In genomic region chr1:200620273-200621131, GRCh38 we compare ENCODE assay signal across 1 cellular context.
TF ChIP-seq lines count a peak whose summit lies in the region.

Gene KIF14, minus strand, starts transcription at chr1:200620751. Its CDS starts 2,028 bp downstream, at chr1:200618723.

TF ChIP-seq in HEK293, 187 proteins besides CTCF, POLR2A, EP300 and RAD21 (continued from another document):
- TF ChIP-seq ZBTB10 (tag by site-specific recombination; IDR thresholded peaks at IDR 0.05) (peak; percentile 98), KLF8 (tag by site-specific recombination; IDR thresholded peaks at IDR 0.05) (peak; percentile 83), ZNF692 (tag by site-specific recombination; IDR thresholded peaks at IDR 0.05) (peak; percentile 85), KLF9 (tag by site-specific recombination; IDR thresholded peaks at IDR 0.05; ENCODE audit: low read depth) (peak; percentile 57; the same call in 1 of the 2 replicates), ZNF580 (tag by site-specific recombination; IDR thresholded peaks at IDR 0.05) (peak; percentile 97), ZBTB44 (tag by site-specific recombination; IDR thresholded peaks at IDR 0.05) (no peak), PATZ1 (tag by site-specific recombination; IDR thresholded peaks at IDR 0.05) (peak; percentile 92), KLF7 (tag by site-specific recombination; IDR thresholded peaks at IDR 0.05; ENCODE audit: borderline replicate concordance) (no peak), IKZF3 (tag by site-specific recombination; IDR thresholded peaks at IDR 0.05) (no peak), ZNF560 (tag by site-specific recombination; IDR thresholded peaks at IDR 0.05; ENCODE audit: borderline replicate concordance) (no peak), ZEB2 (tag by site-specific recombination; IDR thresholded peaks at IDR 0.05) (peak; percentile 62), SP3 (tag by site-specific recombination; IDR thresholded peaks at IDR 0.05) (peak; percentile 89), OSR2 (tag by site-specific recombination; IDR thresholded peaks at IDR 0.05) (peak; percentile 63; the same call in 1 of the 2 replicates), ZNF76 (tag by site-specific recombination; IDR thresholded peaks at IDR 0.05; ENCODE audit: borderline replicate concordance, low read depth) (peak; percentile 45; the same call in 1 of the 2 replicates), ZNF302 (tag by site-specific recombination; IDR thresholded peaks at IDR 0.05; ENCODE audit: low read depth) (no peak), HOXC10 (CRISPR knock-in tag; IDR thresholded peaks at IDR 0.05) (no peak), ZFP37 (tag by site-specific recombination; IDR thresholded peaks at IDR 0.05) (peak; percentile 52; the same call in 1 of the 2 replicates), ZBTB6 (tag by site-specific recombination; IDR thresholded peaks at IDR 0.05) (no peak), ZNF280D (tag by site-specific recombination; IDR thresholded peaks at IDR 0.05) (no peak), GLI2 (tag by site-specific recombination; IDR thresholded peaks at IDR 0.05; ENCODE audit: borderline replicate concordance, low read depth) (no peak), ZNF610 (tag by site-specific recombination; IDR thresholded peaks at IDR 0.05; ENCODE audit: borderline replicate concordance) (peak; percentile 36; the same call in 1 of the 2 replicates), ZSCAN5A (tag by site-specific recombination; IDR thresholded peaks at IDR 0.05) (0 out of 2 replicates have a peak, but pooled peaks have one; percentile 54), ZNF555 (tag by site-specific recombination; conservative IDR thresholded peaks at IDR 0.05) (no peak), ZBTB8A (tag by site-specific recombination; IDR thresholded peaks at IDR 0.05) (peak; percentile 97), ZBTB48 (tag by site-specific recombination; IDR thresholded peaks at IDR 0.05) (peak; percentile 76), ZNF623 (tag by site-specific recombination; IDR thresholded peaks at IDR 0.05) (no peak), ZNF324 (tag by site-specific recombination; IDR thresholded peaks at IDR 0.05) (no peak), ZNF174 (tag by site-specific recombination; IDR thresholded peaks at IDR 0.05) (no peak), ZNF791 (tag by site-specific recombination; IDR thresholded peaks at IDR 0.05) (no peak), ZNF561 (tag by site-specific recombination; IDR thresholded peaks at IDR 0.05; ENCODE audit: borderline replicate concordance) (peak; percentile 81), ZBTB1 (tag by site-specific recombination; IDR thresholded peaks at IDR 0.05) (no peak), ZNF626 (tag by site-specific recombination; IDR thresholded peaks at IDR 0.05) (no peak), ZNF449 (tag by site-specific recombination; IDR thresholded peaks at IDR 0.05) (peak; percentile 99)
